In genomic region chr9:83959061-83959460, GRCh38 we compare ENCODE assay signal across 1 cellular context.
TF ChIP-seq lines count a peak whose summit lies in the region.

No MANE protein-coding gene starts in this region.

TF ChIP-seq in GM23338, 12 proteins besides CTCF, POLR2A, EP300 and RAD21:
- TF ChIP-seq REST (IDR thresholded peaks at IDR 0.05; ENCODE audit: unreplicated experiment) (no peak), JUNB (IDR thresholded peaks at IDR 0.05; ENCODE audit: unreplicated experiment) (no peak), STAT1 (IDR thresholded peaks at IDR 0.05; ENCODE audit: unreplicated experiment) (no peak), ZNF114 (CRISPR knock-in tag; IDR thresholded peaks at IDR 0.05) (no peak), ZNF462 (CRISPR knock-in tag; IDR thresholded peaks at IDR 0.05) (no peak), EZH2phosphoT487 (IDR thresholded peaks at IDR 0.05; ENCODE audit: unreplicated experiment) (no peak), EZH2 (IDR thresholded peaks at IDR 0.05; ENCODE audit: low read depth, unreplicated experiment) (no peak), ETS1 (IDR thresholded peaks at IDR 0.05) (no peak), CREB1 (CRISPR knock-in tag; IDR thresholded peaks at IDR 0.05; ENCODE audit: low read depth) (no peak), ZNF331 (CRISPR knock-in tag; IDR thresholded peaks at IDR 0.05; ENCODE audit: low read depth) (no peak), POLR2AphosphoS5 (IDR thresholded peaks at IDR 0.05; ENCODE audit: low read depth) (no peak), NANOG (IDR thresholded peaks at IDR 0.05; ENCODE audit: borderline replicate concordance) (no peak)
